In genomic region chr3:197627160-197627771, GRCh38 we compare ENCODE assay signal across 8 cellular contexts.
A peak's percentile ranks its signal among the peaks of the same experiment; 100 is the strongest.
DNase-seq lines count a peak whose midpoint lies in the region; ATAC-seq, FAIRE-seq and TF ChIP-seq lines count a peak whose summit lies in the region.
"Not testable (repeated sequence)": the region's sequence is repeated elsewhere in the genome, so short reads cannot be mapped to it uniquely, and the experiment has no call there.

No MANE protein-coding gene starts in this region.

- not testable (repeated sequence) for H3K9me2 ChIP-seq in hepatocyte (replicated peaks; ENCODE audit: insufficient read depth)

- not testable (repeated sequence) for DNase-seq in H7; bronchial epithelial cell (ENCODE audit: low read depth); hepatocyte (ENCODE audit: low spot score); neural progenitor cell (ENCODE audit: low spot score); type B pancreatic cell (ENCODE audit: extremely low spot score, unreplicated experiment)

- H3K4me1 ChIP-seq in hepatocyte (ENCODE audit: insufficient read depth); neural progenitor cell: not testable (repeated sequence)

- not testable (repeated sequence) for H3K27me3 ChIP-seq in H7 (ENCODE audit: control insufficient read depth, insufficient read depth, low read length); bronchial epithelial cell (ENCODE audit: control insufficient read depth, insufficient read depth, low read length); hepatocyte; neural progenitor cell

- H3K36me3 Mint-ChIP-seq in neural progenitor cell, type B pancreatic cell: not testable (repeated sequence)

- H3K36me3 ChIP-seq in H7 (replicated peaks; ENCODE audit: control insufficient read depth, insufficient read depth, low read length); bronchial epithelial cell (ENCODE audit: control insufficient read depth, insufficient read depth, low read length); hepatocyte (replicated peaks; ENCODE audit: insufficient read depth, low read depth); neural progenitor cell: not testable (repeated sequence)

- not testable (repeated sequence) for H2AFZ ChIP-seq in hepatocyte; neural progenitor cell (replicated peaks)

- H3K9ac ChIP-seq in neural progenitor cell = not testable (repeated sequence)

- ATAC-seq in GM18505 (IDR thresholded peaks at IDR 0.05; ENCODE audit: unreplicated experiment) (peak; percentile 29), HG03442 (IDR thresholded peaks at IDR 0.05; ENCODE audit: unreplicated experiment) (peak; percentile 51)

- H3K9me3 Mint-ChIP-seq in neural progenitor cell, type B pancreatic cell: not testable (repeated sequence)

- H3K27me3 Mint-ChIP-seq in neural progenitor cell (ENCODE audit: insufficient read depth, low read depth); type B pancreatic cell: not testable (repeated sequence)

- not testable (repeated sequence) for H3K27ac Mint-ChIP-seq in neural progenitor cell, type B pancreatic cell

- H3K4me2 ChIP-seq in hepatocyte = peak overlapping the region; percentile 69
- not testable (repeated sequence) for H3K4me2 ChIP-seq in neural progenitor cell

- not testable (repeated sequence) for TF ChIP-seq POLR2A in GM18505 (IDR thresholded peaks at IDR 0.05; ENCODE audit: borderline replicate concordance, extremely low read depth, insufficient read depth, insufficient read length)

- H3F3A ChIP-seq in neural progenitor cell (ENCODE audit: low read depth) = not testable (repeated sequence)

- FAIRE-seq in bronchial epithelial cell (lab: Jason Lieb, UNC) = not testable (repeated sequence)

- not testable (repeated sequence) for H3K4me1 Mint-ChIP-seq in neural progenitor cell; type B pancreatic cell (ENCODE audit: unreplicated experiment)

- peak overlapping the region; percentile 69 for H3K27ac ChIP-seq in VCaP
- not testable (repeated sequence) for H3K27ac ChIP-seq in hepatocyte, neural progenitor cell

- not testable (repeated sequence) for H3K79me2 ChIP-seq in hepatocyte
- H3K79me2 ChIP-seq in neural progenitor cell (ENCODE audit: low read depth) = peaks cover 17% of the 10 kb centered on the region

- peak overlapping the region; percentile 41 for H3K4me3 ChIP-seq in H7 (ENCODE audit: insufficient read depth, low read depth, low read length)
- peak overlapping the region; percentile 49 for H3K4me3 ChIP-seq in bronchial epithelial cell (ENCODE audit: low read depth, low read length)
- not testable (repeated sequence) for H3K4me3 ChIP-seq in hepatocyte
- peak overlapping the region; percentile 65 for H3K4me3 ChIP-seq in neural progenitor cell

- not testable (repeated sequence) for H3K9me3 ChIP-seq in hepatocyte (ENCODE audit: low read depth); neural progenitor cell (ENCODE audit: low read depth)

- H3K4me3 Mint-ChIP-seq in neural progenitor cell (peak overlapping the region; percentile 87), type B pancreatic cell (peak overlapping the region; percentile 85)

- 0% methylated on average over 9 of the region's 67 CpGs for WGBS in hepatocyte (ENCODE audit: low lambda C conversion rate, missing lambda C conversion rate)

- not testable (repeated sequence) for TF ChIP-seq CTCF in VCaP (conservative IDR thresholded peaks at IDR 0.05); bronchial epithelial cell (IDR thresholded peaks at IDR 0.05; ENCODE audit: insufficient read depth, low read length, severe bottlenecking); hepatocyte (IDR thresholded peaks at IDR 0.05; ENCODE audit: poor library complexity); neural progenitor cell (IDR thresholded peaks at IDR 0.05); type B pancreatic cell (conservative IDR thresholded peaks at IDR 0.05)

- peaks cover 12% of the 10 kb centered on the region for H4K20me1 ChIP-seq in hepatocyte (ENCODE audit: insufficient read depth, poor library complexity, severe bottlenecking)
- H4K20me1 ChIP-seq in neural progenitor cell (ENCODE audit: low read depth) = not testable (repeated sequence)
